21 cellular contexts compared by ENCODE assay signal in the genomic region with DNA sequence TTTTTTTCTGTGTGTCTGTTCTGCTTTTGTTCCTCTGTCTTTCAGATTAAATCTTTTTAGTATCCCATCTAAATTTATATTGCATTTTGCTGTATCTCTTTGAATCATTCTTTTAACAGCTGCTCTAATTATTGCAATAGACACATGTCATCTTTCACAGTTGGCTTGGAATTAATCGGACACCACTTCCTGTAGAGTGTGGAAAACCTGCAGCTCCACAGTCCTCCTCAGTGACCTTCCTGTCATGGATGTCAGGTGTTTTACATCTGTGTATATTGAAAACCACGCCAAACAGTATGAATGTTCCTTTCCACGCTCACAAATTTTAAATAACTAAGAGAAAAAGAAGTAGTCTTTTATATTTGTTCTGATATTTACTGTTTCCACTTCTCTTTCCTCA.
A peak's percentile ranks its signal among the peaks of the same experiment; 100 is the strongest.
DNase-seq lines count a peak whose midpoint lies in the region; ATAC-seq and TF ChIP-seq lines count a peak whose summit lies in the region.
"Had no signal": no experiment of that assay in that cellular context is flagged by ENCODE, and none has a peak within 500 bp of the region (broad histone marks: within the 10 kb centered on the region; RNA-seq: fewer than 3 reads in every experiment).

No MANE protein-coding gene starts in this region.

- H3F3A ChIP-seq in Loucy (ENCODE audit: low read depth), result no peaks in the 10 kb centered on the region

- peaks cover 22% of the 10 kb centered on the region for H3K27me3 Mint-ChIP-seq in nephron (ENCODE audit: low read depth)
- no peaks in the 10 kb centered on the region for H3K27me3 Mint-ChIP-seq in WTC11 (ENCODE audit: low read depth)
- H3K27me3 Mint-ChIP-seq in activated naive CD8-positive, alpha-beta T cell treated with anti-CD3 and anti-CD28 coated beads, Interleukin-2, amount 50 U/mL, for 24 hours, result peaks cover 8% of the 10 kb centered on the region

- BruUV-seq in OCI-LY7 (replicated peaks; lab: Mats Ljungman, UMichigan), result no TSS peak

- DNase-seq in OCI-LY7 (ENCODE audit: low spot score) (no peak), HAP-1 (ENCODE audit: low spot score in 2 of 2) (no peak), WTC11 (ENCODE audit: low spot score) (no peak)
- DNase-seq in activated naive CD8-positive, alpha-beta T cell treated with anti-CD3 and anti-CD28 coated beads, Interleukin-2, amount 50 U/mL, for 24 hours, result no peak
- DNase-seq: Calu3, GM23248, H9, NCI-H1105, NCI-H146, NCI-H2171 treated with DMSO at 0.1 percent for 48 hours, NCI-H526 treated with DMSO at 0.1 percent for 48 hours, Right ventricle myocardium superior, SW 1271, T-helper 2 cell had no signal

- H3K79me2 ChIP-seq in Loucy (ENCODE audit: insufficient read depth, low read length), result no peaks in the 10 kb centered on the region
- H3K79me2 ChIP-seq in OCI-LY7 (ENCODE audit: insufficient read depth, low read depth, low read length), result no peaks in the 10 kb centered on the region

- H3K9me3 ChIP-seq in BLaER1 (no peaks in the 10 kb centered on the region), Loucy (ENCODE audit: insufficient read depth, low read depth, low read length) (no peaks in the 10 kb centered on the region), OCI-LY7 (ENCODE audit: low read length) (no peaks in the 10 kb centered on the region), HAP-1 (no peaks in the 10 kb centered on the region)

- H3K9me3 Mint-ChIP-seq in nephron, result no peaks in the 10 kb centered on the region
- H3K9me3 Mint-ChIP-seq in WTC11, result no peaks in the 10 kb centered on the region
- no peaks in the 10 kb centered on the region for H3K9me3 Mint-ChIP-seq in activated naive CD8-positive, alpha-beta T cell treated with anti-CD3 and anti-CD28 coated beads, Interleukin-2, amount 50 U/mL, for 24 hours
- H3K9me3 Mint-ChIP-seq: H9 had no signal

- H3K4me2 ChIP-seq in BLaER1, result peak overlapping the region; percentile 95
- no peak overlapping the region for H3K4me2 ChIP-seq in Loucy (ENCODE audit: low read depth, low read length, poor library complexity, severe bottlenecking)
- H3K4me2 ChIP-seq in OCI-LY7 (ENCODE audit: low read length), result peak overlapping the region; percentile 30

- H3K27ac Mint-ChIP-seq in nephron (peak overlapping the region in 2 of 3 experiments; percentile 1 to 18), WTC11 (no peak overlapping the region)
- H3K27ac Mint-ChIP-seq in activated naive CD8-positive, alpha-beta T cell treated with anti-CD3 and anti-CD28 coated beads, Interleukin-2, amount 50 U/mL, for 24 hours, result no peak overlapping the region
- H3K27ac Mint-ChIP-seq: CD8-positive, alpha-beta memory T cell; H9 had no signal

- H2AFZ ChIP-seq in Loucy (ENCODE audit: low read length), result no peak overlapping the region
- no peak overlapping the region; the same call in 1 of the 2 replicates for H2AFZ ChIP-seq in OCI-LY7 (ENCODE audit: low read length)
- H2AFZ ChIP-seq: GM23248 had no signal

- H3K4me3 ChIP-seq in BLaER1, result peak overlapping the region; percentile 64
- no peak overlapping the region for H3K4me3 ChIP-seq in Loucy (ENCODE audit: low read length, poor library complexity, severe bottlenecking)
- H3K4me3 ChIP-seq in OCI-LY7 (ENCODE audit: low read depth, low read length, poor library complexity, severe bottlenecking), result no peak overlapping the region
- H3K4me3 ChIP-seq in HAP-1, result no peak overlapping the region
- H3K4me3 ChIP-seq: GM23248, K562, SK-N-MC had no signal

- H3K27me3 ChIP-seq in BLaER1 (no peaks in the 10 kb centered on the region), Loucy (ENCODE audit: insufficient read depth, low read length, poor library complexity, severe bottlenecking) (no peaks in the 10 kb centered on the region), HAP-1 (ENCODE audit: low read depth) (peaks cover 7% of the 10 kb centered on the region; the same call in 1 of the 2 replicates)

- H3K9me2 ChIP-seq in Loucy (replicated peaks; ENCODE audit: low read depth, low read length), result no peaks in the 10 kb centered on the region
- no peaks in the 10 kb centered on the region for H3K9me2 ChIP-seq in OCI-LY7 (ENCODE audit: insufficient read depth, low read length)

- no peak overlapping the region for H3K4me3 Mint-ChIP-seq in nephron
- H3K4me3 Mint-ChIP-seq in WTC11, result no peak overlapping the region
- no peak overlapping the region for H3K4me3 Mint-ChIP-seq in activated naive CD8-positive, alpha-beta T cell treated with anti-CD3 and anti-CD28 coated beads, Interleukin-2, amount 50 U/mL, for 24 hours
- H3K4me3 Mint-ChIP-seq: CD8-positive, alpha-beta memory T cell; H9 had no signal

- no peaks in the 10 kb centered on the region for H4K20me1 ChIP-seq in BLaER1
- no peaks in the 10 kb centered on the region for H4K20me1 ChIP-seq in Loucy (ENCODE audit: insufficient read depth, low read length, poor library complexity, severe bottlenecking)
- H4K20me1 ChIP-seq in OCI-LY7 (ENCODE audit: insufficient read depth, low read length), result no peaks in the 10 kb centered on the region

- intact Hi-C loops in OCI-LY7 (cut with micrococcal nuclease; ENCODE audit: unreplicated experiment), result no loop called here

- ATAC-seq in WTC11, result no peak
- ATAC-seq in activated naive CD8-positive, alpha-beta T cell treated with anti-CD3 and anti-CD28 coated beads, Interleukin-2, amount 50 U/mL, for 24 hours, result no peak
- ATAC-seq: K562 had no signal

- H3K9ac ChIP-seq in BLaER1 (peak overlapping the region; percentile 63), Loucy (ENCODE audit: low read depth, low read length, poor library complexity, severe bottlenecking) (peak overlapping the region; percentile 8)
- H3K9ac ChIP-seq: GM23248 had no signal

- in situ Hi-C loops in HAP-1 (cut with MboI; ENCODE audit: low sequenced_read_pairs), result no loop called here

- CTCF ChIA-PET in OCI-LY7 (lab: Charles Lee; ENCODE audit: unreplicated experiment) (no interaction called here), WTC11 (lab: Charles Lee) (no interaction called here)

- H3K4me1 ChIP-seq in BLaER1 (peaks cover 100% of the 10 kb centered on the region), Loucy (ENCODE audit: insufficient read depth, low read length, poor library complexity, severe bottlenecking) (peaks cover 9% of the 10 kb centered on the region), OCI-LY7 (ENCODE audit: insufficient read depth, low read length, poor library complexity, severe bottlenecking) (peaks cover 19% of the 10 kb centered on the region), HAP-1 (no peaks in the 10 kb centered on the region)

- peaks cover 36% of the 10 kb centered on the region for H3K4me1 Mint-ChIP-seq in nephron
- H3K4me1 Mint-ChIP-seq in WTC11, result peaks cover 13% of the 10 kb centered on the region
- peaks cover 4% of the 10 kb centered on the region for H3K4me1 Mint-ChIP-seq in activated naive CD8-positive, alpha-beta T cell treated with anti-CD3 and anti-CD28 coated beads, Interleukin-2, amount 50 U/mL, for 24 hours

- POLR2A ChIA-PET in OCI-LY7 (lab: Charles Lee) (interaction anchor here (0.6 kb wide), 1 partner anchor 20 kb away, joined by 3 read pairs; no protein-coding TSS in a partner anchor), WTC11 (lab: Charles Lee) (no interaction called here)

- H3K27ac ChIP-seq in BLaER1, result peak overlapping the region; percentile 94
- no peak overlapping the region for H3K27ac ChIP-seq in OCI-LY7 (ENCODE audit: low read depth, low read length, poor library complexity, severe bottlenecking)
- H3K27ac ChIP-seq: C4-2B, GM23248, SK-N-MC had no signal

- TF ChIP-seq CTCF in Loucy (conservative IDR thresholded peaks at IDR 0.05; ENCODE audit: low read length), result no peak
- TF ChIP-seq CTCF in OCI-LY7 (conservative IDR thresholded peaks at IDR 0.05; ENCODE audit: low read length), result no peak
- TF ChIP-seq CTCF in nephron (IDR thresholded peaks at IDR 0.05; ENCODE audit: unreplicated experiment in 3 of 3), result no peak
- no peak for TF ChIP-seq CTCF in WTC11 (IDR thresholded peaks at IDR 0.05)

- H3K36me3 ChIP-seq in BLaER1 (no peaks in the 10 kb centered on the region), Loucy (ENCODE audit: insufficient read depth, low read length) (no peaks in the 10 kb centered on the region), OCI-LY7 (ENCODE audit: insufficient read depth, low read length) (no peaks in the 10 kb centered on the region), HAP-1 (replicated peaks) (no peaks in the 10 kb centered on the region)

- H3K36me3 Mint-ChIP-seq in nephron (ENCODE audit: low read depth) (no peaks in the 10 kb centered on the region), WTC11 (peaks cover 17% of the 10 kb centered on the region)
- H3K36me3 Mint-ChIP-seq in activated naive CD8-positive, alpha-beta T cell treated with anti-CD3 and anti-CD28 coated beads, Interleukin-2, amount 50 U/mL, for 24 hours (ENCODE audit: low read depth), result no peaks in the 10 kb centered on the region
- H3K36me3 Mint-ChIP-seq: CD8-positive, alpha-beta memory T cell had no signal

TF ChIP-seq in WTC11, 78 proteins besides CTCF, POLR2A, EP300 and RAD21 (continues in another document):
- no peak for TF ChIP-seq TEAD4 (CRISPR knock-in tag; IDR thresholded peaks at IDR 0.05)
- TF ChIP-seq ZNF281 (CRISPR knock-in tag; IDR thresholded peaks at IDR 0.05), result no peak
- no peak for TF ChIP-seq SP1 (CRISPR knock-in tag; conservative IDR thresholded peaks at IDR 0.05)
- no peak for TF ChIP-seq ZNF232 (CRISPR knock-in tag; IDR thresholded peaks at IDR 0.05)

Comparison
In these comparisons a context has a peak if more than half of its experiments do, and no peak if none do; other contexts are left out.
1. H3K27ac Mint-ChIP-seq: peak in nephron (2 of 3); none in WTC11 (single experiment) and activated naive CD8-positive, alpha-beta T cell treated with anti-CD3 and anti-CD28 coated beads, Interleukin-2, amount 50 U/mL, for 24 hours (single experiment).